In genomic region chr11:24082241-24082640, GRCh38 we compare ENCODE assay signal across 29 cellular contexts.
"Had no signal": no experiment of that assay in that cellular context is flagged by ENCODE, and none has a peak within 500 bp of the region (broad histone marks: within the 10 kb centered on the region; RNA-seq: fewer than 3 reads in every experiment).

No MANE protein-coding gene starts in this region.

- H3K27ac ChIP-seq: ascending aorta, PC-9, RWPE1, SK-N-MC had no signal

- DNase-seq: activated CD4-positive, alpha-beta T cell treated with anti-CD3 and anti-CD28 coated beads, Interleukin-2, amount 10 ng/mL, durations not matched to agents 24 days and 14 days; activated CD4-positive, alpha-beta T cell treated with anti-CD3 and anti-CD28 coated beads, Interleukin-2, amount 50 U/mL, for 4 hours; activated CD8-positive, alpha-beta T cell treated with anti-CD3 and anti-CD28 coated beads for 36 hours; activated effector memory CD4-positive, alpha-beta T cell treated with anti-CD3 and anti-CD28 coated beads, Interleukin-2, amount 50 U/mL, for 16 hours; activated naive CD4-positive, alpha-beta T cell; activated naive CD4-positive, alpha-beta T cell treated with anti-CD3 and anti-CD28 coated beads, Interleukin-2, amount 50 U/mL, for 16 hours; activated naive CD8-positive, alpha-beta T cell treated with anti-CD3 and anti-CD28 coated beads for 36 hours; activated T-cell treated with anti-CD3 and anti-CD28 coated beads, Interleukin-2, amount 50 U/mL, for 1 hour; activated T-cell treated with anti-CD3 and anti-CD28 coated beads, Interleukin-2, amount 50 U/mL, for 72 hours; amygdala; cerebellar nuclear complex; MG63; NCI-H1048; NCI-H1105 treated with DMSO at 0.1 percent for 48 hours; NCI-H1436 treated with DMSO at 0.1 percent for 48 hours; NCI-H2029 treated with DMSO at 0.1 percent for 48 hours; NCI-H2107; NCI-H2171; NCI-H510A; NCI-H526; NCI-H748 treated with DMSO at 0.1 percent for 48 hours; NK-92 treated with Interleukin-12 subunit alpha and Interleukin-12 subunit beta, amount 100 ng/mL, for 24 hours; PC-9; T1000 had no signal

- ATAC-seq: activated CD8-positive, alpha-beta T cell treated with anti-CD3 and anti-CD28 coated beads for 36 hours; activated T-cell treated with anti-CD3 and anti-CD28 coated beads, Interleukin-2, amount 50 U/mL, for 72 hours; activated T-helper 17 cell treated with anti-CD3 and anti-CD28 coated beads, Interleukin-2, amount 50 U/mL, for 72 hours; Right ventricle myocardium inferior had no signal
